ENCODE assay signal across 19 cellular contexts in genomic region chr14:78327426-78328210, GRCh38.
DNase-seq lines count a peak whose midpoint lies in the region; ATAC-seq, FAIRE-seq and TF ChIP-seq lines count a peak whose summit lies in the region.
"Had no signal": no experiment of that assay in that cellular context is flagged by ENCODE, and none has a peak within 500 bp of the region (broad histone marks: within the 10 kb centered on the region; RNA-seq: fewer than 3 reads in every experiment).

No MANE protein-coding gene starts in this region.

- TF ChIP-seq CTCF in RWPE2 (IDR thresholded peaks at IDR 0.05; ENCODE audit: poor library complexity, severe bottlenecking): no peak

- no peak overlapping the region for H3K27ac ChIP-seq in RWPE2 (ENCODE audit: poor library complexity, severe bottlenecking)
- H3K27ac ChIP-seq: 22Rv1, KMS-11 had no signal

- peaks cover 19% of the 10 kb centered on the region for H3K4me1 ChIP-seq in RWPE2 (ENCODE audit: insufficient read depth, poor library complexity, severe bottlenecking)

- H3K27me3 ChIP-seq in RWPE2 (ENCODE audit: insufficient read depth, poor library complexity, severe bottlenecking): no peaks in the 10 kb centered on the region

- intact Hi-C loops in head of caudate nucleus (cut with DNase I): no loop called here

- peak; percentile 43 for DNase-seq in NCI-H187 treated with DMSO at 0.1 percent for 48 hours (lab: John Stamatoyannopoulos, UW)
- DNase-seq in NCI-H187 (lab: John Stamatoyannopoulos, UW): no peak
- no peak for DNase-seq in RWPE2 (ENCODE audit: low spot score)
- DNase-seq in head of caudate nucleus: peak in 29 of 42 donors; percentile 2 to 76 (median 31)
- peak; percentile 33 for DNase-seq in putamen (ENCODE audit: low spot score)
- no peak for DNase-seq in hepatic stellate cell (ENCODE audit: low spot score)
- no peak for DNase-seq in NCI-H226
- DNase-seq in urothelium cell line (ENCODE audit: low spot score): no peak
- DNase-seq: CD4-positive, CD25-positive, alpha-beta regulatory T cell; H9; NCI-H1092; NCI-H2107; NCI-H446 treated with DMSO at 0.1 percent for 48 hours; NCI-H748 treated with DMSO at 0.1 percent for 48 hours; Right ventricle myocardium superior; SK-N-SH had no signal

- H3K36me3 ChIP-seq in RWPE2 (ENCODE audit: low read depth): no peaks in the 10 kb centered on the region

- no peak for FAIRE-seq in urothelium cell line (lab: Jason Lieb, UNC)

- H3K4me3 ChIP-seq in RWPE2 (ENCODE audit: severe bottlenecking): no peak overlapping the region

- H3K9me3 ChIP-seq in RWPE2 (ENCODE audit: severe bottlenecking): no peaks in the 10 kb centered on the region
- H3K9me3 ChIP-seq: SK-N-SH had no signal

- peak; percentile 61 for ATAC-seq in RWPE2 (ENCODE audit: low read depth)
- ATAC-seq: Panc1 had no signal

Comparison
In these comparisons a context has a peak if more than half of its experiments do, and no peak if none do; other contexts are left out.
1. DNase-seq: peak in NCI-H187 treated with DMSO at 0.1 percent for 48 hours (single experiment), head of caudate nucleus (29 of 42) and putamen (single experiment); none in NCI-H187 (0 of 2), RWPE2 (single experiment), hepatic stellate cell (single experiment), NCI-H226 (single experiment) and urothelium cell line (single experiment).